ENCODE assay signal across 8 cellular contexts in genomic region chr3:15795563-15796308, GRCh38. TPM values are rescaled to one million over a fixed set of nuclear protein-coding genes. Genes with fewer than 3 reads are reported as not detected.
DNase-seq lines count a peak whose midpoint lies in the region; ATAC-seq, FAIRE-seq and TF ChIP-seq lines count a peak whose summit lies in the region.

No MANE protein-coding gene starts in this region.

- H3K27ac ChIP-seq in Peyer's patch = peak overlapping the region in 3 of 4 donors; percentile 31 to 80 (median 61)
- H3K27ac ChIP-seq in pancreas = peak overlapping the region in 2 of 4 donors; percentile 71 to 75

- TF ChIP-seq CTCF in AG09319 (IDR thresholded peaks at IDR 0.05; ENCODE audit: low read depth, low read length) (no peak), Peyer's patch (IDR thresholded peaks at IDR 0.05) (no peak), pancreas (IDR thresholded peaks at IDR 0.05) (no peak)

- H3K9me3 ChIP-seq in Peyer's patch (no peaks in the 10 kb centered on the region), pancreas (no peaks in the 10 kb centered on the region)

- H3K4me3 ChIP-seq in Peyer's patch = peak overlapping the region in 2 of 4 donors; percentile 11 to 38
- H3K4me3 ChIP-seq in pancreas = peak overlapping the region in 1 of 4 donors; percentile 5

- H3K36me3 ChIP-seq in Peyer's patch (no peaks in the 10 kb centered on the region), pancreas (no peaks in the 10 kb centered on the region)

- intact Hi-C loops in pancreas (cut with DNase I) = no loop called here

- 34 to 45% methylated on average over 4 of the region's 4 CpGs for WGBS in pancreas, 2 donors

- DNase-seq in AG09319 (ENCODE audit: extremely low read depth, low read depth) (peak; percentile 53), Peyer's patch (no peak), dermis microvascular lymphatic vessel endothelial cell (ENCODE audit: low read depth in 2 of 2) (peak; percentile 36 to 49), pancreas (no peak), NCI-H345 treated with DMSO at 0.1 percent for 48 hours (lab: John Stamatoyannopoulos, UW; ENCODE audit: unreplicated experiment) (no peak)
- DNase-seq in activated effector memory CD4-positive, alpha-beta T cell treated with Interleukin-2 at 50 U/mL for 16 hours = no peak

- ATAC-seq in GM21723 (IDR thresholded peaks at IDR 0.05; ENCODE audit: unreplicated experiment) (peak; percentile 48), pancreas (no peak), HG03442 (IDR thresholded peaks at IDR 0.05; ENCODE audit: unreplicated experiment) (no peak)

- H3K27me3 ChIP-seq in Peyer's patch = no peaks in the 10 kb centered on the region
- no peaks in the 10 kb centered on the region for H3K27me3 ChIP-seq in pancreas

- FAIRE-seq in pancreas (lab: Jason Lieb, UNC) = peak; percentile 20

- H3K4me1 ChIP-seq in Peyer's patch (peaks cover 0 to 14% (median 4%) of the 10 kb centered on the region in 4 donors), pancreas (peaks cover 21 to 37% (median 31%) of the 10 kb centered on the region in 3 donors)

- no peak for TF ChIP-seq POLR2A in Peyer's patch (IDR thresholded peaks at IDR 0.05)

RNA-seq across cellular contexts. Expression of gene ANKRD28, which starts 2.0 kb away (rescaled TPM):
- total RNA-seq in Peyer's patch (10 to 100 TPM; 45.4 to 83.3 (median 46.4) TPM), dermis microvascular lymphatic vessel endothelial cell (59.5 and 90.1 TPM in 2 replicates), pancreas (10 to 100 TPM; 25.7 to 40.5 (median 32.3) TPM)
- 10 to 100 TPM in 1 of 2 donors, 1 to 10 TPM in 1; 9.5 to 10.7 TPM for polyA plus RNA-seq in pancreas

Comparison
In these comparisons a context has a peak if more than half of its experiments do, and no peak if none do; other contexts are left out.
1. DNase-seq: peak in AG09319 (single experiment) and dermis microvascular lymphatic vessel endothelial cell (2 of 2); none in Peyer's patch (0 of 3), pancreas (0 of 6), NCI-H345 treated with DMSO at 0.1 percent for 48 hours (single experiment) and activated effector memory CD4-positive, alpha-beta T cell treated with Interleukin-2 at 50 U/mL for 16 hours (single experiment).